In the genomic region with DNA sequence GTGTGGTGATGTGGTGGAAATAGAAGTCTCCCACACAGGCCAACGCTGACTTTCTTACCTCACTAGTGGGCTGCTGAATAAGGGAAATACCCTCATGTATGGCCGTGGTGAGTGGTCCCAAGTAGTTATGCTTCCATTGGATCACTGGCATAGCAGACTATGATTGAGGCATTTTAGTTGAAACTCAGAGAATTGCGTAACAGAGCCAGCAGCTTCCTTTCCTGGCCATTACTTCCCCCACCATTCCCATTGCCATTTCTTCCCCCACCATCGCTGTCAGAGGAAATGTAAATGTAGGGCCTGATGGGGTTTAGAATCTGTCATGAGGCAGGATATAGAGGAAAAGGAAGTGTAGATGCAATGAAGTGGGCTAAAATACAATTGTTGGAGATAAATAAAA, we compare ENCODE assay signal across 28 cellular contexts.
"Had no signal": no experiment of that assay in that cellular context is flagged by ENCODE, and none has a peak within 500 bp of the region (broad histone marks: within the 10 kb centered on the region; RNA-seq: fewer than 3 reads in every experiment).

No MANE protein-coding gene starts in this region.

- H3K4me2 ChIP-seq: smooth muscle cell had no signal

- H3K4me1 ChIP-seq: pancreas, prostate gland, spleen, suprapubic skin, testis, tibial artery, transverse colon, upper lobe of right lung, uterus had no signal

- DNase-seq: naive thymus-derived CD8-positive, alpha-beta T cell; nephron progenitor cell; nucleus accumbens; pancreas; right cardiac atrium; spleen; stimulated activated CD4-positive, alpha-beta T cell treated with anti-CD3 and anti-CD28 coated beads, Interleukin-12 subunit alpha, Interleukin-12 subunit beta, amount 100 ng/mL, for 4 hours; stimulated activated CD4-positive, alpha-beta T cell treated with anti-CD3 and anti-CD28 coated beads, Interleukin-1b, Interleukin-23, amount 100 ng/mL, for 48 hours; stimulated activated CD4-positive, alpha-beta T cell treated with anti-CD3 and anti-CD28 coated beads, Interleukin-4, amount 100 ng/mL, for 1 hour; stimulated activated CD4-positive, alpha-beta T cell treated with anti-CD3 and anti-CD28 coated beads, Interleukin-4, amount 100 ng/mL, for 4 hours; stimulated activated CD8-positive, alpha-beta memory T cell treated with anti-CD3 and anti-CD28 coated beads, Interleukin-4, amount 100 ng/mL, for 48 hours; stimulated activated naive CD4-positive, alpha-beta T cell; stimulated activated naive CD8-positive, alpha-beta T cell treated with anti-CD3 and anti-CD28 coated beads, Interleukin-15, amount 100 ng/mL, for 72 hours; stimulated activated naive CD8-positive, alpha-beta T cell treated with anti-CD3 and anti-CD28 coated beads, Interleukin-15, Interleukin-2, amounts not matched to agents 100 U/mL and 50 U/mL, for 24 hours; substantia nigra; testis; tibial artery; transverse colon; upper lobe of right lung; uterus had no signal

- H3K27me3 ChIP-seq: neutrophil, pancreas, spleen, suprapubic skin, testis, tibial artery, transverse colon, upper lobe of right lung, uterus had no signal

- H3K27ac ChIP-seq: neutrophil, pancreas, prostate gland, skin epidermis, spleen, suprapubic skin, testis, tibial artery, transverse colon, upper lobe of right lung, uterus had no signal

- FAIRE-seq: pancreas had no signal

- H3K36me3 ChIP-seq: neutrophil, pancreas, prostate gland, spleen, suprapubic skin, tibial artery, transverse colon, upper lobe of right lung, uterus had no signal

- H3K9me3 ChIP-seq: neutrophil, pancreas, prostate gland, spleen, suprapubic skin, testis, tibial artery, transverse colon, upper lobe of right lung, uterus had no signal

- ATAC-seq: naive thymus-derived CD8-positive, alpha-beta T cell; natural killer cell treated with Interleukin-12 subunit alpha and Interleukin-12 subunit beta and Interleukin-15 and Interleukin-18, amount 100 ng/mL, for 72 hours; pancreas; right cardiac atrium; sciatic nerve; stimulated activated memory B cell treated with anti-CD40 and anti-IgM and Interleukin-4, amounts not matched to agents 10 μg/mL and 1 μg/mL and 100 μg/mL, for 72 hours; stimulated activated naive CD8-positive, alpha-beta T cell treated with anti-CD3 and anti-CD28 coated beads, Interleukin-15, amount 100 ng/mL, for 72 hours; stimulated activated naive CD8-positive, alpha-beta T cell treated with anti-CD3 and anti-CD28 coated beads, Interleukin-15, Interleukin-2, amounts not matched to agents 100 U/mL and 50 U/mL, for 24 hours; upper lobe of right lung had no signal

- H3K4me3 ChIP-seq: pancreas, prostate gland, skin epidermis, smooth muscle cell, spleen, suprapubic skin, testis, tibial artery, transverse colon, upper lobe of right lung, uterus had no signal
